In genomic region chr3:41961750-41962679, GRCh38 we compare ENCODE assay signal across 8 cellular contexts. TPM values are rescaled to one million over a fixed set of nuclear protein-coding genes. Genes with fewer than 3 reads are reported as not detected.
DNase-seq lines count a peak whose midpoint lies in the region; ATAC-seq, FAIRE-seq and TF ChIP-seq lines count a peak whose summit lies in the region.

TSS of gene ULK4 (minus strand) at chr3:41962103. CDS start at chr3:41954759, 7,344 bp downstream.

- no peak for TF ChIP-seq CTCF in upper lobe of right lung (IDR thresholded peaks at IDR 0.05)

- DNase-seq in GM12892 (ENCODE audit: insufficient read length) (peak; percentile 72), NCI-H146 (lab: John Stamatoyannopoulos, UW) (peak; percentile 97), T-helper 1 cell (peak; percentile 85 to 99 (median 93)), amniotic stem cell (lab: John Stamatoyannopoulos, UW) (peak; percentile 100), left cardiac atrium (peak; percentile 98), posterior vena cava (ENCODE audit: low spot score) (peak; percentile 99), upper lobe of right lung (peak; percentile 97)

- H3K9me3 ChIP-seq in upper lobe of right lung: no peaks in the 10 kb centered on the region

- ATAC-seq in HG02852 (IDR thresholded peaks at IDR 0.05; ENCODE audit: unreplicated experiment) (peak; percentile 91), left cardiac atrium (peak; percentile 97 to 98), upper lobe of right lung (peak; percentile 97)

- intact Hi-C loops in left cardiac atrium (cut with DNase I): no loop called here
- intact Hi-C loops in posterior vena cava (cut with DNase I): no loop called here
- intact Hi-C loops in upper lobe of right lung (cut with DNase I): no loop called here

- peaks cover 8% of the 10 kb centered on the region for H3K4me1 ChIP-seq in upper lobe of right lung

- peak; percentile 97 for FAIRE-seq in GM12892 (lab: Jason Lieb, UNC)

- H3K27me3 ChIP-seq in upper lobe of right lung: no peaks in the 10 kb centered on the region

- H3K36me3 ChIP-seq in upper lobe of right lung: no peaks in the 10 kb centered on the region

- H3K4me3 ChIP-seq in upper lobe of right lung: peak within 1 kb of the TSS; percentile 93

- peak within 1 kb of the TSS; percentile 89 for H3K27ac ChIP-seq in upper lobe of right lung

- TF ChIP-seq POLR2A in GM12892 (IDR thresholded peaks at IDR 0.05; ENCODE audit: low read depth, low read length): peak; percentile 59; the same call in 1 of the 2 replicates

RNA-seq across cellular contexts. Expression of gene ULK4, which starts in this region (rescaled TPM):
- polyA plus RNA-seq in GM12892 (2012; ENCODE audit: missing spikeins): 7.5 TPM
- total RNA-seq in left cardiac atrium (10 to 100 TPM; 12.7 to 13.8 TPM), posterior vena cava (1 to 10 TPM; 7.5 to 7.8 TPM), upper lobe of right lung (11.2 TPM)

Comparison
In these comparisons a context has a peak if more than half of its experiments do, and no peak if none do; other contexts are left out.
1. Peak in every context shown above with its lines: DNase-seq, ATAC-seq, H3K4me3 ChIP-seq and H3K27ac ChIP-seq.